ENCODE assay signal across 1 cellular context in genomic region chr1:44634790-44635189, GRCh38.
TF ChIP-seq lines count a peak whose summit lies in the region.

No MANE protein-coding gene starts in this region.

TF ChIP-seq in WTC11, 78 proteins besides CTCF, POLR2A, EP300 and RAD21:
- no peak for TF ChIP-seq ZNF671 (CRISPR knock-in tag; IDR thresholded peaks at IDR 0.05)
- no peak for TF ChIP-seq FOXK1 (CRISPR knock-in tag; IDR thresholded peaks at IDR 0.05)
- TF ChIP-seq ZNF232 (CRISPR knock-in tag; IDR thresholded peaks at IDR 0.05) = no peak
- TF ChIP-seq AR (CRISPR knock-in tag; IDR thresholded peaks at IDR 0.05) = no peak
- no peak for TF ChIP-seq FOXP4 (CRISPR knock-in tag; IDR thresholded peaks at IDR 0.05)
- no peak for TF ChIP-seq ZNF219 (CRISPR knock-in tag; IDR thresholded peaks at IDR 0.05; ENCODE audit: borderline replicate concordance)
- TF ChIP-seq GTF2I (CRISPR knock-in tag; conservative IDR thresholded peaks at IDR 0.05) = no peak
- no peak for TF ChIP-seq SP1 (CRISPR knock-in tag; conservative IDR thresholded peaks at IDR 0.05)
- TF ChIP-seq FOXP1 (CRISPR knock-in tag; IDR thresholded peaks at IDR 0.05; ENCODE audit: borderline replicate concordance) = no peak
- no peak for TF ChIP-seq RORB (CRISPR knock-in tag; IDR thresholded peaks at IDR 0.05)
- TF ChIP-seq SMAD3 (CRISPR knock-in tag; IDR thresholded peaks at IDR 0.05; ENCODE audit: borderline replicate concordance) = no peak
